Comparison of ENCODE assay signal across 23 cellular contexts in genomic region chr1:147077081-147077480, GRCh38.
"Had no signal": no experiment of that assay in that cellular context is flagged by ENCODE, and none has a peak within 500 bp of the region (broad histone marks: within the 10 kb centered on the region; RNA-seq: fewer than 3 reads in every experiment).

No MANE protein-coding gene starts in this region.

- H3K9me3 ChIP-seq: heart right ventricle, left ventricle myocardium inferior, mucosa of descending colon, pancreas, prostate gland, spleen, transverse colon, upper lobe of left lung, vagina had no signal

- H3K9me3 Mint-ChIP-seq: natural killer cell treated with Interleukin-12 subunit alpha and Interleukin-12 subunit beta and Interleukin-15 and Interleukin-18, amount 100 ng/mL, for 72 hours; stimulated activated effector memory CD8-positive, alpha-beta T cell treated with anti-CD3 and anti-CD28 coated beads, Interleukin-12 subunit alpha, Interleukin-12 subunit beta, amount 100 ng/mL, for 72 hours; stimulated activated naive CD8-positive, alpha-beta T cell treated with anti-CD3 and anti-CD28 coated beads, Interleukin-15, amount 100 ng/mL, for 72 hours had no signal

- H2AFZ ChIP-seq: hepatocyte had no signal

- H3K79me2 ChIP-seq: hepatocyte had no signal

- H3K36me3 ChIP-seq: heart right ventricle, left ventricle myocardium inferior, pancreas, prostate gland, spleen, transverse colon, upper lobe of left lung, vagina had no signal

- DNase-seq: heart right ventricle; left colon; left ventricle myocardium inferior; midbrain; mucosa of descending colon; naive thymus-derived CD4-positive, alpha-beta T cell; nucleus accumbens; spleen; stimulated activated CD4-positive, alpha-beta T cell treated with anti-CD3 and anti-CD28 coated beads, Interleukin-4, amount 100 ng/mL, for 24 hours; stimulated activated naive CD4-positive, alpha-beta T cell treated with Interleukin-2 at 50 U/mL for 16 hours; stimulated activated naive CD8-positive, alpha-beta T cell treated with anti-CD3 and anti-CD28 coated beads, Interleukin-15, amount 100 ng/mL, for 72 hours; substantia nigra; transverse colon had no signal

- H3K27ac ChIP-seq: heart right ventricle, hepatocyte, left ventricle myocardium inferior, pancreas, prostate gland, skin epidermis, spleen, transverse colon, upper lobe of left lung, vagina had no signal

- H3K4me2 ChIP-seq: hepatocyte had no signal

- H3K4me3 ChIP-seq: heart right ventricle, hepatocyte, left ventricle myocardium inferior, lung, mucosa of descending colon, pancreas, prostate gland, skin epidermis, spleen, transverse colon, upper lobe of left lung, vagina had no signal

- H3K36me3 Mint-ChIP-seq: natural killer cell treated with Interleukin-12 subunit alpha and Interleukin-12 subunit beta and Interleukin-15 and Interleukin-18, amount 100 ng/mL, for 72 hours had no signal

- H3K27ac Mint-ChIP-seq: natural killer cell treated with Interleukin-12 subunit alpha and Interleukin-12 subunit beta and Interleukin-15 and Interleukin-18, amount 100 ng/mL, for 72 hours; stimulated activated effector memory CD8-positive, alpha-beta T cell treated with anti-CD3 and anti-CD28 coated beads, Interleukin-12 subunit alpha, Interleukin-12 subunit beta, amount 100 ng/mL, for 72 hours; stimulated activated naive CD8-positive, alpha-beta T cell treated with anti-CD3 and anti-CD28 coated beads, Interleukin-15, amount 100 ng/mL, for 72 hours had no signal

- FAIRE-seq: keratinocyte, pancreas had no signal

- H3K4me3 Mint-ChIP-seq: natural killer cell treated with Interleukin-12 subunit alpha and Interleukin-12 subunit beta and Interleukin-15 and Interleukin-18, amount 100 ng/mL, for 72 hours; stimulated activated effector memory CD8-positive, alpha-beta T cell treated with anti-CD3 and anti-CD28 coated beads, Interleukin-12 subunit alpha, Interleukin-12 subunit beta, amount 100 ng/mL, for 72 hours; stimulated activated naive CD8-positive, alpha-beta T cell treated with anti-CD3 and anti-CD28 coated beads, Interleukin-15, amount 100 ng/mL, for 72 hours had no signal

- H3K4me1 ChIP-seq: pancreas, prostate gland had no signal
